In the genomic region with DNA sequence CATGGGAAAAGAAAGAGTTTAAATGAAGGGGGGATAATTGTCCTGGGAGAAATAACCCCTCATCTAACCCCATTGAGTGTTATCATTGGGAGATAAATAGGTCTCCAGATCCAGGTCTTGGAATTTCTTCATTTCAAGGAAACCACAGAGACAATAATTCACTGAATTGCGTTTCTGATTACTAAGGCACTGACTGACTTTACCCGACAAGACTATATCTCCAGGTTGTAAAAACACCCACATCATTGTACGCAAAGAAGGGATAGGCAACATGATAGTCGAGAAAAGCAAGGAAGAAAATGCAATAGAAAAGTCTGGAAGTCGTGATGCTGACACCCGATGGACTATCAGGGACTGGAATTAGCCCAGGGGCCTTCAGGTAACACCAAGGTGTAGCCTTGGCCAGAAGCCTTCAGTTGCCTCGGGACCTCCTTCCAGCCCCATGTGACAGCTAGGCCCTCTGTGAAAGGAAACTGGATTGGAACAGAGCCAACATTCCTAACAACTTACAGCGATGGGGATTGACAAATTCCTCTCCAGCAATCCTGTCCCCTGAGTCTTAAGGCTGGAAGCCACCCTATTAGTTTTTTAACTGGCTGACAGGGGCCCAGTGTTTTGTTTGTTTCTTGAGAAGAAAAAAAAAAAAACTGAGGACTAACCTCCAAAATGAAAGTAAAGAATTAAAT, we compare ENCODE assay signal across 14 cellular contexts. TPM values are rescaled to one million over a fixed set of nuclear protein-coding genes. Genes with fewer than 3 reads are reported as not detected.
DNase-seq lines count a peak whose midpoint lies in the region; FAIRE-seq and TF ChIP-seq lines count a peak whose summit lies in the region.
"Had no signal": no experiment of that assay in that cellular context is flagged by ENCODE, and none has a peak within 500 bp of the region (broad histone marks: within the 10 kb centered on the region; RNA-seq: fewer than 3 reads in every experiment).

No MANE protein-coding gene starts in this region.

- no peak overlapping the region for H4K8ac ChIP-seq in mesendoderm (ENCODE audit: low read depth, low read length)

- dilution Hi-C loops in endothelial cell of umbilical vein (cut with MboI; ENCODE audit: extremely low pct_ligation_motif_present, low sequenced_read_pairs), result no loop called here

- peak; percentile 78 for DNase-seq in Caki2 (ENCODE audit: low read depth)
- DNase-seq in MG63, result peak; percentile 0
- peak; percentile 6 for DNase-seq in endothelial cell of umbilical vein (ENCODE audit: low read depth, low spot score)
- peak; percentile 79 for DNase-seq in mesendoderm
- no peak for DNase-seq in transverse colon
- DNase-seq in activated CD4-positive, alpha-beta T cell treated with anti-CD3 and anti-CD28 coated beads for 1 hour, result no peak
- no peak for DNase-seq in suprapubic skin (ENCODE audit: low spot score in 2 of 2)
- DNase-seq in kidney glomerular epithelial cell (lab: John Stamatoyannopoulos, UW), result no peak
- DNase-seq: NCI-H1417; psoas muscle; stimulated activated CD8-positive, alpha-beta memory T cell treated with anti-CD3 and anti-CD28 coated beads, Interleukin-4, amount 100 ng/mL, for 48 hours; WERI-Rb-1 had no signal

- H3K79me1 ChIP-seq in mesendoderm (ENCODE audit: low read length), result no peaks in the 10 kb centered on the region

- H3K79me2 ChIP-seq in endothelial cell of umbilical vein (ENCODE audit: control insufficient read depth, insufficient read depth, low read length) (no peaks in the 10 kb centered on the region), mesendoderm (ENCODE audit: control insufficient read depth, insufficient read depth, low read length) (no peaks in the 10 kb centered on the region)

- no peak for TF ChIP-seq CTCF in endothelial cell of umbilical vein (IDR thresholded peaks at IDR 0.05; ENCODE audit: extremely low read depth in 1 of 2, insufficient read depth in 1 of 2, low read depth in 1 of 2, low read length in 2 of 2)
- TF ChIP-seq CTCF in transverse colon (IDR thresholded peaks at IDR 0.05), result no peak
- no peak for TF ChIP-seq CTCF in suprapubic skin (IDR thresholded peaks at IDR 0.05)

- CTCF ChIA-PET in endothelial cell of umbilical vein (lab: Charles Lee), result no interaction called here

- no peak overlapping the region for H2AK5ac ChIP-seq in mesendoderm (ENCODE audit: low read length)

- no peak overlapping the region for H3K23ac ChIP-seq in mesendoderm (ENCODE audit: low read length)

- H3K27ac ChIP-seq in endothelial cell of umbilical vein (ENCODE audit: insufficient read depth, low read depth, low read length), result no peak overlapping the region
- H3K27ac ChIP-seq in mesendoderm (ENCODE audit: low read depth, low read length), result no peak overlapping the region
- H3K27ac ChIP-seq in transverse colon, result no peak overlapping the region
- no peak overlapping the region for H3K27ac ChIP-seq in suprapubic skin
- H3K27ac ChIP-seq: psoas muscle, WERI-Rb-1 had no signal

- H3K4me1 ChIP-seq in endothelial cell of umbilical vein (ENCODE audit: control insufficient read depth, extremely low read depth, insufficient read depth, low read length) (no peaks in the 10 kb centered on the region), mesendoderm (ENCODE audit: control insufficient read depth, low read depth, low read length) (no peaks in the 10 kb centered on the region), transverse colon (no peaks in the 10 kb centered on the region), suprapubic skin (no peaks in the 10 kb centered on the region)
- H3K4me1 ChIP-seq: psoas muscle had no signal

- H3K18ac ChIP-seq in mesendoderm (ENCODE audit: low read length), result no peak overlapping the region

- H2BK120ac ChIP-seq in mesendoderm (ENCODE audit: low read depth, low read length), result no peak overlapping the region

- TF ChIP-seq EP300 in transverse colon (IDR thresholded peaks at IDR 0.05; ENCODE audit: low read depth), result no peak
- no peak for TF ChIP-seq EP300 in suprapubic skin (IDR thresholded peaks at IDR 0.05)

- POLR2A ChIA-PET in endothelial cell of umbilical vein (lab: Charles Lee), result no interaction called here

- no peaks in the 10 kb centered on the region for H3K36me3 ChIP-seq in MG63
- H3K36me3 ChIP-seq in endothelial cell of umbilical vein (ENCODE audit: control insufficient read depth in 2 of 2, extremely low read depth in 1 of 2, insufficient read depth in 2 of 2, low read length in 2 of 2), result no peaks in the 10 kb centered on the region
- H3K36me3 ChIP-seq in mesendoderm (ENCODE audit: control insufficient read depth, insufficient read depth, low read length), result no peaks in the 10 kb centered on the region
- no peaks in the 10 kb centered on the region for H3K36me3 ChIP-seq in transverse colon
- no peaks in the 10 kb centered on the region for H3K36me3 ChIP-seq in suprapubic skin
- H3K36me3 ChIP-seq: WERI-Rb-1 had no signal

- no peaks in the 10 kb centered on the region for H3K9me3 ChIP-seq in MG63
- H3K9me3 ChIP-seq in endothelial cell of umbilical vein (replicated peaks; ENCODE audit: control insufficient read depth, insufficient read depth, low read length), result no peaks in the 10 kb centered on the region
- no peaks in the 10 kb centered on the region for H3K9me3 ChIP-seq in transverse colon
- H3K9me3 ChIP-seq in suprapubic skin, result no peaks in the 10 kb centered on the region
- H3K9me3 ChIP-seq: psoas muscle had no signal

- in situ Hi-C loops in Caki2 (cut with HindIII; ENCODE audit: low pct_unique_long_range_greater_than_20kb, low sequenced_read_pairs), result no loop called here
- in situ Hi-C loops in transverse colon (cut with MboI; ENCODE audit: low pct_ligation_motif_present in 1 of 4, low pct_unique_long_range_greater_than_20kb in 1 of 4, low sequenced_read_pairs in 3 of 4), result no loop called here

- no peaks in the 10 kb centered on the region for H4K20me1 ChIP-seq in endothelial cell of umbilical vein (replicated peaks; ENCODE audit: control insufficient read depth, extremely low read depth, insufficient read depth, low read length)

- no peak overlapping the region for H3K4me3 ChIP-seq in MG63
- H3K4me3 ChIP-seq in endothelial cell of umbilical vein (replicated peaks in 1 of 3; ENCODE audit: insufficient read depth in 1 of 3, low read depth in 1 of 3, low read length in 3 of 3), result no peak overlapping the region
- H3K4me3 ChIP-seq in mesendoderm (ENCODE audit: low read length), result no peak overlapping the region
- no peak overlapping the region for H3K4me3 ChIP-seq in transverse colon
- H3K4me3 ChIP-seq in suprapubic skin, result no peak overlapping the region
- H3K4me3 ChIP-seq: coronary artery, psoas muscle had no signal

- no peak for TF ChIP-seq POLR2A in endothelial cell of umbilical vein (IDR thresholded peaks at IDR 0.05; ENCODE audit: low read depth, low read length)
- no peak for TF ChIP-seq POLR2A in transverse colon (IDR thresholded peaks at IDR 0.05)
- no peak for TF ChIP-seq POLR2A in suprapubic skin (IDR thresholded peaks at IDR 0.05)

- peak; percentile 49 for FAIRE-seq in endothelial cell of umbilical vein (lab: Jason Lieb, UNC)
- FAIRE-seq: H1 had no signal

- H2BK5ac ChIP-seq in mesendoderm (ENCODE audit: low read length), result no peak overlapping the region

- no peak overlapping the region for H3K9ac ChIP-seq in endothelial cell of umbilical vein (replicated peaks; ENCODE audit: extremely low read depth, insufficient read depth, low read length)
- H3K9ac ChIP-seq in mesendoderm (ENCODE audit: low read length), result no peak overlapping the region

- H2AFZ ChIP-seq in endothelial cell of umbilical vein (ENCODE audit: low read depth, low read length), result no peak overlapping the region

- no peak overlapping the region for H4K5ac ChIP-seq in mesendoderm (ENCODE audit: low read length)

- H3K9me1 ChIP-seq in endothelial cell of umbilical vein (replicated peaks; ENCODE audit: control insufficient read depth, extremely low read depth, insufficient read depth, low read length), result no peaks in the 10 kb centered on the region

- intact Hi-C loops in endothelial cell of umbilical vein (cut with micrococcal nuclease), result no loop called here
- intact Hi-C loops in transverse colon (cut with DNase I; ENCODE audit: low total_unique reads), result no loop called here

- H3K56ac ChIP-seq in mesendoderm (ENCODE audit: low read length), result no peak overlapping the region

- no peak overlapping the region for H3K4ac ChIP-seq in mesendoderm (ENCODE audit: low read depth, low read length)

- H3K27me3 ChIP-seq in MG63 (no peaks in the 10 kb centered on the region), endothelial cell of umbilical vein (ENCODE audit: control insufficient read depth in 2 of 2, insufficient read depth in 2 of 2, low read length in 2 of 2) (no peaks in the 10 kb centered on the region), mesendoderm (ENCODE audit: insufficient read depth, low read length, poor library complexity) (no peaks in the 10 kb centered on the region), transverse colon (no peaks in the 10 kb centered on the region), suprapubic skin (no peaks in the 10 kb centered on the region)

- H3K4me2 ChIP-seq in endothelial cell of umbilical vein (ENCODE audit: insufficient read depth, low read length) (no peak overlapping the region), mesendoderm (ENCODE audit: low read length) (no peak overlapping the region)

- no CpG with 5 or more reads among the region's 8 CpGs for WGBS in mesendoderm (ENCODE audit: extremely low coverage, insufficient coverage, low lambda C conversion rate)
- WGBS in transverse colon (ENCODE audit: low coverage in 1 of 2), 2 donors, result 56 to 57% methylated on average over 3 to 8 of the region's 8 CpGs
- 50% methylated on average over 8 of the region's 8 CpGs for WGBS in suprapubic skin

- BruUV-seq in endothelial cell of umbilical vein (replicated peaks; lab: Mats Ljungman, UMichigan), result no TSS peak

- no peak overlapping the region for H2BK15ac ChIP-seq in mesendoderm (replicated peaks; ENCODE audit: low read depth)

TF ChIP-seq in endothelial cell of umbilical vein, 7 proteins besides CTCF, POLR2A, EP300 and RAD21 (continues in another document):
- TF ChIP-seq MYC (IDR thresholded peaks at IDR 0.05; ENCODE audit: low read depth, low read length), result no peak

RNA-seq across cellular contexts. Expression of a gene that starts 46.6 kb away (rescaled TPM):
- 2.7 TPM in 1 of 2 replicates, not detected in the other for total RNA-seq in Caki2 (2014; rRNA removed; shearing (Covaris generic); ENCODE audit: low replicate concordance)
- total RNA-seq in MG63 (2014; rRNA removed; shearing (Covaris generic); ENCODE audit: low replicate concordance), result 0.15 and 0.26 TPM in 2 replicates
- total RNA-seq in endothelial cell of umbilical vein (0.23 and 0.55 TPM in 2 replicates), transverse colon (1 to 10 TPM in 3 of 4 donors, under 1 TPM in 1; 0.40 to 2.6 (median 1.7) TPM), suprapubic skin (1 to 10 TPM in 1 of 4 donors, under 1 TPM in 3; 0.16 to 2.1 (median 0.53) TPM)
- 0.18 and 0.21 TPM in 2 replicates for polyA plus RNA-seq in endothelial cell of umbilical vein
- polyA plus RNA-seq in endothelial cell of umbilical vein (2011; cell fraction: cytosol; rRNA removed), result 0.12 and 0.16 TPM in 2 replicates
- polyA plus RNA-seq in endothelial cell of umbilical vein (2011; cell fraction: nucleus; rRNA removed), result 1.0 and 1.1 TPM in 2 replicates
- 0.21 and 0.31 TPM in 2 replicates for polyA plus RNA-seq in endothelial cell of umbilical vein (2012)
- 0.36 and 0.42 TPM in 2 replicates for polyA minus RNA-seq in endothelial cell of umbilical vein
- polyA minus RNA-seq in endothelial cell of umbilical vein (2011; cell fraction: cytosol; rRNA and poly(A)+ RNA removed), result not detected
- polyA minus RNA-seq in endothelial cell of umbilical vein (2011; cell fraction: nucleus; rRNA and poly(A)+ RNA removed), result 0.67 and 0.72 TPM in 2 replicates
- 0.22 TPM for polyA plus RNA-seq in mesendoderm (2013, experiment 1 of 2)
- polyA plus RNA-seq in mesendoderm (2013, experiment 2 of 2), result 0.28 TPM

Comparison
In these comparisons a context has a peak if more than half of its experiments do, and no peak if none do; other contexts are left out.
1. DNase-seq: peak in Caki2 (single experiment), MG63 (single experiment), endothelial cell of umbilical vein (single experiment) and mesendoderm (single experiment); none in transverse colon (single experiment), activated CD4-positive, alpha-beta T cell treated with anti-CD3 and anti-CD28 coated beads for 1 hour (single experiment), suprapubic skin (0 of 2) and kidney glomerular epithelial cell (single experiment).